In genomic region chr10:7479861-7480598, GRCh38 we compare ENCODE assay signal across 21 cellular contexts.
DNase-seq lines count a peak whose midpoint lies in the region; ATAC-seq and TF ChIP-seq lines count a peak whose summit lies in the region.
"Had no signal": no experiment of that assay in that cellular context is flagged by ENCODE, and none has a peak within 500 bp of the region (broad histone marks: within the 10 kb centered on the region; RNA-seq: fewer than 3 reads in every experiment).

No MANE protein-coding gene starts in this region.

- H3K4me3 Mint-ChIP-seq in T-cell (peak overlapping the region; percentile 4 to 76 (median 36)), immature natural killer cell (peak overlapping the region in 3 of 5 donors; percentile 5 to 42 (median 9))

- H3K36me3 ChIP-seq in right atrium auricular region, result no peaks in the 10 kb centered on the region
- no peaks in the 10 kb centered on the region for H3K36me3 ChIP-seq in transverse colon
- H3K36me3 ChIP-seq: left lung, right lobe of liver had no signal

- H3K27ac ChIP-seq in right atrium auricular region (no peak overlapping the region), right cardiac atrium (ENCODE audit: low read length) (no peak overlapping the region), transverse colon (peak overlapping the region in 3 of 4 donors; percentile 17 to 41 (median 24))
- H3K27ac ChIP-seq: epithelial cell of prostate, left lung, right lobe of liver had no signal

- H3K27me3 ChIP-seq in right atrium auricular region, result no peaks in the 10 kb centered on the region
- no peaks in the 10 kb centered on the region for H3K27me3 ChIP-seq in right cardiac atrium (ENCODE audit: control insufficient read depth, insufficient read depth)
- H3K27me3 ChIP-seq in transverse colon, result no peaks in the 10 kb centered on the region
- H3K27me3 ChIP-seq: body of pancreas, right lobe of liver had no signal

- POLR2A ChIA-PET in T-cell (lab: Charles Lee), result no interaction called here

- H3K9me3 ChIP-seq in right atrium auricular region, result no peaks in the 10 kb centered on the region
- no peaks in the 10 kb centered on the region for H3K9me3 ChIP-seq in right cardiac atrium (ENCODE audit: control insufficient read depth, low read length)
- no peaks in the 10 kb centered on the region for H3K9me3 ChIP-seq in transverse colon
- H3K9me3 ChIP-seq: body of pancreas, left lung, right lobe of liver had no signal

- no peak overlapping the region for H3K4me3 ChIP-seq in right atrium auricular region
- no peak overlapping the region for H3K4me3 ChIP-seq in right cardiac atrium (ENCODE audit: low read length)
- no peak overlapping the region for H3K4me3 ChIP-seq in transverse colon
- H3K4me3 ChIP-seq: body of pancreas, left lung, right lobe of liver had no signal

- H3K27me3 Mint-ChIP-seq in T-cell (no peaks in the 10 kb centered on the region), immature natural killer cell (ENCODE audit: low read depth in 3 of 3) (peaks cover 0 to 20% (median 12%) of the 10 kb centered on the region in 3 donors)

- DNase-seq in right atrium auricular region (ENCODE audit: low spot score) (peak; percentile 7), right cardiac atrium (no peak), T-cell (no peak), immature natural killer cell (no peak), transverse colon (no peak), left lobe of liver (ENCODE audit: low spot score) (no peak)
- no peak for DNase-seq in central memory CD4-positive, alpha-beta T cell
- DNase-seq: activated CD4-positive, CD25-positive, alpha-beta regulatory T cell treated with anti-CD3 and anti-CD28 coated beads, Interleukin-2, amount 50 U/mL, for 72 hours; body of pancreas; cortex of kidney; Kasumi-1; left lung; NCI-H1105; NCI-H2107; NCI-H526 treated with DMSO at 0.1 percent for 48 hours; occipital lobe; right lobe of liver; SIG-M5 had no signal

- intact Hi-C loops in right cardiac atrium (cut with DNase I), result no loop called here
- intact Hi-C loops in transverse colon (cut with DNase I; ENCODE audit: low total_unique reads), result no loop called here

- no peak for TF ChIP-seq EP300 in transverse colon (IDR thresholded peaks at IDR 0.05; ENCODE audit: low read depth)

- TF ChIP-seq CTCF in right atrium auricular region (IDR thresholded peaks at IDR 0.05) (no peak), transverse colon (IDR thresholded peaks at IDR 0.05) (no peak)

- no peak for ATAC-seq in right cardiac atrium
- ATAC-seq in T-cell (replicated peaks in 1 of 4), result no peak
- ATAC-seq in GM19328 (IDR thresholded peaks at IDR 0.05; ENCODE audit: unreplicated experiment), result no peak
- ATAC-seq in left lobe of liver, result no peak
- ATAC-seq: body of pancreas, HCT116, left lung had no signal

- H3K4me1 ChIP-seq in right atrium auricular region (peaks cover 0 to 12% of the 10 kb centered on the region in 2 donors), right cardiac atrium (ENCODE audit: control insufficient read depth, insufficient read depth, low read length) (peaks cover 3% of the 10 kb centered on the region), transverse colon (peaks cover 0 to 10% (median 2%) of the 10 kb centered on the region in 4 donors)
- H3K4me1 ChIP-seq: body of pancreas had no signal

- H3K36me3 Mint-ChIP-seq in T-cell, result no peaks in the 10 kb centered on the region
- peaks cover 0 to 8% (median 7%) of the 10 kb centered on the region in 3 donors for H3K36me3 Mint-ChIP-seq in immature natural killer cell

- H3K27ac Mint-ChIP-seq in T-cell, result peak overlapping the region; percentile 99
- H3K27ac Mint-ChIP-seq in immature natural killer cell, result peak overlapping the region in 5 of 6 donors; percentile 43 to 100 (median 88)

- H3K9me3 Mint-ChIP-seq in T-cell (peaks cover 0 to 5% (median 0%) of the 10 kb centered on the region in 3 donors), immature natural killer cell (no peaks in the 10 kb centered on the region)

- 91% methylated on average over 13 of the region's 13 CpGs for WGBS in right cardiac atrium
- WGBS in transverse colon (ENCODE audit: low coverage in 1 of 2), 2 donors, result 88 to 90% methylated on average over 13 of the region's 13 CpGs

- H3K4me1 Mint-ChIP-seq in T-cell (peaks cover 75 to 86% (median 75%) of the 10 kb centered on the region in 3 donors), immature natural killer cell (peaks cover 69 to 73% of the 10 kb centered on the region in 2 donors)

- in situ Hi-C loops in transverse colon (cut with MboI; ENCODE audit: low pct_ligation_motif_present in 1 of 4, low pct_unique_long_range_greater_than_20kb in 1 of 4, low sequenced_read_pairs in 3 of 4), result no loop called here

- CTCF ChIA-PET in T-cell (lab: Charles Lee), result interaction anchor here in 1 of 2 donors (1.0 kb wide), 1 partner anchor 45 kb away, joined by 3 read pairs; no protein-coding TSS in a partner anchor

- TF ChIP-seq POLR2A in transverse colon (IDR thresholded peaks at IDR 0.05), result no peak

Comparison
In these comparisons a context has a peak if more than half of its experiments do, and no peak if none do; other contexts are left out.
1. H3K27ac ChIP-seq: peak in transverse colon (3 of 4); none in right atrium auricular region (0 of 2) and right cardiac atrium (single experiment).